In the genomic region with DNA sequence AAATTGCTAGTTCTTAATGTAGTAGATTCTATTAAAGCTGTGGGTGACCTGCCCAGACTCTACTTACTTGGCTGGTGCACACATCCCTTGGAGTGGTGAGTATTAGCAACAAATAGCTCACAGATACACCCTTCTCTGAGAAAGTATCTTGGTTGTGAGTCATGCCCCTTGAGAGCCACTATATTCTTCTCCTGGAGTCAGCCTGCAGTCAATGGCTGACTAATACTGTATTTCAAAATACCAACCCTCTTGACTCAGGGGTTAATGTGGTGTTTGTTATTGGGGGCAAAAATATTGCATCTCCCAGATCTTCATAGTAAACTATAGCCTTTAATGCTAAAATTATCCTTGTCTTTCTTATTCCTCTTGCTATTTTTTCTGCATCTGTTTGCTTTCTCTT, we compare ENCODE assay signal across 15 cellular contexts.
A peak's percentile ranks its signal among the peaks of the same experiment; 100 is the strongest.
DNase-seq lines count a peak whose midpoint lies in the region; FAIRE-seq and TF ChIP-seq lines count a peak whose summit lies in the region.
"Had no signal": no experiment of that assay in that cellular context is flagged by ENCODE, and none has a peak within 500 bp of the region (broad histone marks: within the 10 kb centered on the region; RNA-seq: fewer than 3 reads in every experiment).

No MANE protein-coding gene starts in this region.

- intact Hi-C loops in A673 (cut with micrococcal nuclease; ENCODE audit: unreplicated experiment): no loop called here
- intact Hi-C loops in activated naive CD4-positive, alpha-beta T cell treated with anti-CD3 and anti-CD28 coated beads for 36 hours (cut with micrococcal nuclease): no loop called here

- H3K27ac Mint-ChIP-seq in activated naive CD4-positive, alpha-beta T cell treated with anti-CD3 and anti-CD28 coated beads for 36 hours: no peak overlapping the region
- H3K27ac Mint-ChIP-seq: activated CD4-positive, alpha-beta T cell treated with anti-CD3 and anti-CD28 coated beads for 36 hours; CD14-positive monocyte; natural killer cell; type B pancreatic cell had no signal

- H3K4me1 Mint-ChIP-seq in activated naive CD4-positive, alpha-beta T cell treated with anti-CD3 and anti-CD28 coated beads for 36 hours (ENCODE audit: low read depth): no peaks in the 10 kb centered on the region
- H3K4me1 Mint-ChIP-seq: activated CD4-positive, alpha-beta T cell treated with anti-CD3 and anti-CD28 coated beads for 36 hours; CD14-positive monocyte; natural killer cell had no signal

- peak; percentile 84 for FAIRE-seq in keratinocyte (lab: Jason Lieb, UNC)

- CTCF ChIA-PET in A673 (lab: Charles Lee): no interaction called here
- CTCF ChIA-PET in activated naive CD4-positive, alpha-beta T cell treated with anti-CD3 and anti-CD28 coated beads for 36 hours (lab: Charles Lee): no interaction called here

- H3K27ac ChIP-seq in A673 (ENCODE audit: low read depth, low read length, poor library complexity, severe bottlenecking): no peak overlapping the region
- peak overlapping the region; percentile 41 for H3K27ac ChIP-seq in keratinocyte (ENCODE audit: control insufficient read depth, insufficient read depth, low read length)
- H3K27ac ChIP-seq: Peyer's patch had no signal

- H3K27me3 ChIP-seq in A673 (replicated peaks; ENCODE audit: insufficient read depth, low read depth, low read length, poor library complexity) (no peaks in the 10 kb centered on the region), keratinocyte (ENCODE audit: control insufficient read depth, extremely low read depth, insufficient read depth, low read length) (no peaks in the 10 kb centered on the region)
- H3K27me3 ChIP-seq: Peyer's patch had no signal

- TF ChIP-seq CTCF in A673 (conservative IDR thresholded peaks at IDR 0.05; ENCODE audit: low read depth, low read length): no peak
- TF ChIP-seq CTCF in keratinocyte (optimal IDR thresholded peaks at IDR 0.05 in 1 of 3, IDR thresholded peaks at IDR 0.05 in 1 of 3, conservative IDR thresholded peaks at IDR 0.05 in 1 of 3; ENCODE audit: extremely low read depth in 1 of 3, insufficient read depth in 2 of 3, low read length in 3 of 3): no peak

- no TSS peak for BruUV-seq in A673 (replicated peaks; lab: Mats Ljungman, UMichigan)

- H3K27me3 Mint-ChIP-seq in activated naive CD4-positive, alpha-beta T cell treated with anti-CD3 and anti-CD28 coated beads for 36 hours (ENCODE audit: low read depth): no peaks in the 10 kb centered on the region
- H3K27me3 Mint-ChIP-seq: activated CD4-positive, alpha-beta T cell treated with anti-CD3 and anti-CD28 coated beads for 36 hours; type B pancreatic cell had no signal

- no peaks in the 10 kb centered on the region for H3K36me3 Mint-ChIP-seq in activated naive CD4-positive, alpha-beta T cell treated with anti-CD3 and anti-CD28 coated beads for 36 hours (ENCODE audit: low read depth)
- H3K36me3 Mint-ChIP-seq: CD14-positive monocyte, natural killer cell, type B pancreatic cell had no signal

- H3K36me3 ChIP-seq in A673 (ENCODE audit: insufficient read depth, low read length, poor library complexity, severe bottlenecking): no peaks in the 10 kb centered on the region
- no peaks in the 10 kb centered on the region for H3K36me3 ChIP-seq in keratinocyte (ENCODE audit: control insufficient read depth in 2 of 2, extremely low read depth in 1 of 2, insufficient read depth in 2 of 2, low read length in 2 of 2)
- H3K36me3 ChIP-seq: Peyer's patch had no signal

- no peaks in the 10 kb centered on the region for H4K20me1 ChIP-seq in keratinocyte (ENCODE audit: control insufficient read depth, extremely low read depth, insufficient read depth, low read length)

- dilution Hi-C loops in keratinocyte (cut with MboI; ENCODE audit: extremely low pct_ligation_motif_present, low sequenced_read_pairs): no loop called here

- no peak overlapping the region for H3K9ac ChIP-seq in keratinocyte (ENCODE audit: control insufficient read depth, extremely low read depth, insufficient read depth, low read length)

- no peaks in the 10 kb centered on the region for H3K79me2 ChIP-seq in keratinocyte (ENCODE audit: control insufficient read depth, insufficient read depth, low read length)

- H3K4me3 ChIP-seq in A673 (ENCODE audit: low read depth, low read length, poor library complexity, severe bottlenecking) (no peak overlapping the region), keratinocyte (ENCODE audit: control insufficient read depth in 2 of 3, extremely low read depth in 1 of 3, insufficient read depth in 2 of 3, low read depth in 1 of 3, low read length in 3 of 3) (no peak overlapping the region)
- H3K4me3 ChIP-seq: Peyer's patch had no signal

- no peaks in the 10 kb centered on the region for H3K9me1 ChIP-seq in keratinocyte (ENCODE audit: control insufficient read depth, extremely low read depth, insufficient read depth, low read length)

- H3K4me1 ChIP-seq in A673 (ENCODE audit: insufficient read depth, low read length, poor library complexity, severe bottlenecking) (no peaks in the 10 kb centered on the region), keratinocyte (ENCODE audit: control insufficient read depth, extremely low read depth, insufficient read depth, low read length) (peaks cover 10% of the 10 kb centered on the region)
- H3K4me1 ChIP-seq: Peyer's patch had no signal

- H3K4me2 ChIP-seq in keratinocyte (ENCODE audit: control insufficient read depth, extremely low read depth, insufficient read depth, low read depth, low read length): peak overlapping the region; percentile 35

- H2AFZ ChIP-seq in keratinocyte (ENCODE audit: control insufficient read depth, low read length): no peak overlapping the region

- H3K4me3 Mint-ChIP-seq in activated naive CD4-positive, alpha-beta T cell treated with anti-CD3 and anti-CD28 coated beads for 36 hours: no peak overlapping the region
- H3K4me3 Mint-ChIP-seq: activated CD4-positive, alpha-beta T cell treated with anti-CD3 and anti-CD28 coated beads for 36 hours; CD14-positive monocyte; natural killer cell; type B pancreatic cell had no signal

- POLR2A ChIA-PET in A673 (lab: Charles Lee; ENCODE audit: low non-redundant PET): interaction anchor here (0.6 kb wide), 1 partner anchor 250 kb away, joined by 3 read pairs; no protein-coding TSS in a partner anchor

- no peaks in the 10 kb centered on the region for H3K9me3 ChIP-seq in A673 (ENCODE audit: low read depth, low read length, poor library complexity, severe bottlenecking)
- no peaks in the 10 kb centered on the region for H3K9me3 ChIP-seq in keratinocyte (ENCODE audit: control insufficient read depth, low read depth, low read length)
- H3K9me3 ChIP-seq: Peyer's patch had no signal

- peak; percentile 44 for DNase-seq in A673 (ENCODE audit: low spot score)
- DNase-seq in HPDE6-E6E7 (ENCODE audit: extremely low spot score): peak; percentile 92
- DNase-seq in amniotic epithelial cell (ENCODE audit: low read depth): peak; percentile 96
- peak; percentile 26 for DNase-seq in keratinocyte (ENCODE audit: low read depth, low spot score)
- no peak for DNase-seq in activated naive CD4-positive, alpha-beta T cell treated with anti-CD3 and anti-CD28 coated beads for 36 hours
- DNase-seq in NCI-H2081 treated with DMSO at 0.1 percent for 48 hours (lab: John Stamatoyannopoulos, UW): no peak
- DNase-seq in middle frontal gyrus (ENCODE audit: extremely low spot score, low spot score): no peak
- no peak for DNase-seq in hypothalamus (lab: John Stamatoyannopoulos, UW)
- DNase-seq: activated CD4-positive, alpha-beta T cell treated with anti-CD3 and anti-CD28 coated beads for 36 hours; glutamatergic neuron; natural killer cell; NCI-H1092; Peyer's patch had no signal

- H3K9me3 Mint-ChIP-seq in activated naive CD4-positive, alpha-beta T cell treated with anti-CD3 and anti-CD28 coated beads for 36 hours: no peaks in the 10 kb centered on the region

Comparison
In these comparisons a context has a peak if more than half of its experiments do, and no peak if none do; other contexts are left out.
1. DNase-seq: peak in A673 (single experiment), HPDE6-E6E7 (single experiment), amniotic epithelial cell (single experiment) and keratinocyte (single experiment); none in activated naive CD4-positive, alpha-beta T cell treated with anti-CD3 and anti-CD28 coated beads for 36 hours (single experiment), NCI-H2081 treated with DMSO at 0.1 percent for 48 hours (single experiment), middle frontal gyrus (single experiment) and hypothalamus (0 of 51).